Comparison of ENCODE assay signal across 8 cellular contexts in the genomic region with DNA sequence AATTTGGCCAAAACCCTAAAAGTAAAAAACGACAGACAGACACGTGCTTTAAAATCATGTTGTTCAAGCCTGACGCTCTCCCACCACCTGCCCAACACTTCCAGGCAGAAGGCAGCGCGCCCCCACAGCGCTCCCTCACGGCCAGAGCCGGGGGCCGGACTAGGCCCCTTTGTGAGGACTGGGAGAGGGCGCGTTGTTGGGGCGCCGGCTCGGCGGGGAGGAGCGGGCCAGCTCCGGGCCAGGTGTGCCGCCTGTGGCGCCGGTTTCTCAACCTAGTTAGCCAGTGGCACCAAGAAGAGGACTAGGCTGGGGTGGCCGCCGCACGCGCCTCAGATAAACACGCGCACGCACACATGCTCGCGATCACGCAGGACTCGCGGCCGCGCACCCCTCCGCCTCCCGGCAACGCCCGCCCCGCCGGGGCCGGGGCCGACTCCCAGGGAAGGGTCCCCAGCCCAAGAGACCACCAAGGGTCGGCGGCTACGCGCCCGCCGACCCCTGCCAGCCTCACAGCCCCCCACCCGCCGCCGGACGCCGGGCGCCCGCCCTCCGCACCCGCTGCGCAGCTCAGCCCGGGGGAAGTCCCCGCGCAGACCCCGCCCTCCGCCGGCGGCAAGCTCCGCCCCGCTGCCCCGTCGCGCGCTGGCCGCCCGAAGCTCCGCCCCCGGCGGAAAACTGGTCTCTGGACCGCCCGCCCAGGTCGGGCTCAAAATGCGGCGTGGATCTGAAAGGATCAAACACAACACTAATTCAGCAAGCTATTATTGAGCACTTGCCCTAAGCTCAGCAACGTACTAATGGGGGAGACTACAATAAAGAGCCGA. TPM values are rescaled to one million over a fixed set of nuclear protein-coding genes. Genes with fewer than 3 reads are reported as not detected.
DNase-seq lines count a peak whose midpoint lies in the region; ATAC-seq and TF ChIP-seq lines count a peak whose summit lies in the region.

A gene (minus strand): TSS at position 584 of the 824 bp plus-strand sequence.

- DNase-seq in GM19240 (ENCODE audit: insufficient read length, low spot score) (peak; percentile 63), NCI-H526 treated with DMSO at 0.1 percent for 48 hours (lab: John Stamatoyannopoulos, UW) (peak; percentile 83), right lobe of liver (peak; percentile 93)
- peak; percentile 86 to 87 for DNase-seq in activated CD4-positive, alpha-beta T cell treated with anti-CD3 and anti-CD28 coated beads, Interleukin-2, amount 50 U/mL, for 4 hours
- DNase-seq in stimulated activated CD4-positive, alpha-beta T cell treated with anti-CD3 and anti-CD28 coated beads, Interleukin-4, amount 100 ng/mL, for 1 hour, result peak; percentile 94

- no peaks in the 10 kb centered on the region for H3K27me3 ChIP-seq in right lobe of liver

- no peaks in the 10 kb centered on the region for H3K9me3 Mint-ChIP-seq in dendritic cell treated with granulocyte-macrophage colony-stimulating factor and Interleukin-4, amounts not matched to agents 40 ng/mL and 50 ng/mL, for 4 days

- H3K27me3 Mint-ChIP-seq in dendritic cell treated with granulocyte-macrophage colony-stimulating factor and Interleukin-4, amounts not matched to agents 40 ng/mL and 50 ng/mL, for 4 days, result peaks cover 8% of the 10 kb centered on the region

- no peaks in the 10 kb centered on the region for H3K9me3 ChIP-seq in right lobe of liver

- H3K36me3 Mint-ChIP-seq in dendritic cell treated with granulocyte-macrophage colony-stimulating factor and Interleukin-4, amounts not matched to agents 40 ng/mL and 50 ng/mL, for 4 days (ENCODE audit: low read depth), result peaks cover 5% of the 10 kb centered on the region

- whole genome bisulfite sequencing in right lobe of liver (ENCODE audit: insufficient coverage, low coverage, low lambda C conversion rate, missing lambda C conversion rate), result under 1% methylated on average over 13 of the region's 83 CpGs

- TF ChIP-seq CTCF in C4-2B (conservative IDR thresholded peaks at IDR 0.05) (peak; percentile 41), right lobe of liver (IDR thresholded peaks at IDR 0.05) (peak; percentile 15 to 45 (median 42))

- peaks cover 0 to 10% (median 0%) of the 10 kb centered on the region in 4 donors for H3K4me1 ChIP-seq in right lobe of liver

- TF ChIP-seq POLR2A in right lobe of liver (IDR thresholded peaks at IDR 0.05), result peak; percentile 70

- peaks cover 19% of the 10 kb centered on the region for H3K4me1 Mint-ChIP-seq in dendritic cell treated with granulocyte-macrophage colony-stimulating factor and Interleukin-4, amounts not matched to agents 40 ng/mL and 50 ng/mL, for 4 days (ENCODE audit: low read depth)

- ATAC-seq in HG03442 (IDR thresholded peaks at IDR 0.05; ENCODE audit: unreplicated experiment) (peak; percentile 76), right lobe of liver (peak; percentile 95 to 99 (median 97))

- no peaks in the 10 kb centered on the region for H3K36me3 ChIP-seq in right lobe of liver

- intact Hi-C loops in dendritic cell treated with granulocyte-macrophage colony-stimulating factor and Interleukin-4, amounts not matched to agents 40 ng/mL and 50 ng/mL, for 4 days (cut with micrococcal nuclease), result loop anchor here (5.0 to 10.0 kb wide), 3 partner anchors 475 to 883 kb away; a partner anchor contains a TSS
- intact Hi-C loops in right lobe of liver (cut with DNase I), result no loop called here

- peak within 1 kb of the TSS; percentile 91 for H3K27ac ChIP-seq in C4-2B
- H3K27ac ChIP-seq in right lobe of liver, result peak within 1 kb of the TSS; percentile 87 to 94 (median 90)

- H3K4me3 ChIP-seq in right lobe of liver, result peak within 1 kb of the TSS; percentile 71 to 84 (median 73)

- H3K4me3 Mint-ChIP-seq in dendritic cell treated with granulocyte-macrophage colony-stimulating factor and Interleukin-4, amounts not matched to agents 40 ng/mL and 50 ng/mL, for 4 days, result peak within 1 kb of the TSS; percentile 81

- peak within 1 kb of the TSS; percentile 84 for H3K27ac Mint-ChIP-seq in dendritic cell treated with granulocyte-macrophage colony-stimulating factor and Interleukin-4, amounts not matched to agents 40 ng/mL and 50 ng/mL, for 4 days

RNA-seq across cellular contexts. Expression of the gene that starts here (rescaled TPM):
- total RNA-seq in right lobe of liver, result 10 to 100 TPM; 14.2 to 25.3 (median 19.7) TPM

Comparison
In these comparisons a context has a peak if more than half of its experiments do, and no peak if none do; other contexts are left out.
1. Peak in every context shown above with its lines: DNase-seq, ATAC-seq, H3K4me3 ChIP-seq and H3K27ac ChIP-seq.